Comparison of ENCODE assay signal across 23 cellular contexts in genomic region chr1:2000432-2000831, GRCh38. TPM values are rescaled to one million over a fixed set of nuclear protein-coding genes. Genes with fewer than 3 reads are reported as not detected.
DNase-seq lines count a peak whose midpoint lies in the region; ATAC-seq, FAIRE-seq and TF ChIP-seq lines count a peak whose summit lies in the region.
"Had no signal": no experiment of that assay in that cellular context is flagged by ENCODE, and none has a peak within 500 bp of the region (broad histone marks: within the 10 kb centered on the region; RNA-seq: fewer than 3 reads in every experiment).

No MANE protein-coding gene starts in this region.

- peak overlapping the region; percentile 64 for H3K27ac Mint-ChIP-seq in type B pancreatic cell
- H3K27ac Mint-ChIP-seq: CD4-positive, CD25-positive, alpha-beta regulatory T cell; CD8-positive, alpha-beta T cell had no signal

- TF ChIP-seq POLR2A in K562 (conservative IDR thresholded peaks at IDR 0.05) (no peak), erythroblast (IDR thresholded peaks at IDR 0.05; ENCODE audit: low read length) (no peak)

- 8% methylated on average over 7 of the region's 7 CpGs for WGBS in K562 (ENCODE audit: insufficient coverage, low coverage, missing lambda C conversion rate)

- TF ChIP-seq CTCF in HEK293 (tag by site-specific recombination; IDR thresholded peaks at IDR 0.05) = no peak
- no peak for TF ChIP-seq CTCF in K562 (IDR thresholded peaks at IDR 0.05 in 2 of 3, conservative IDR thresholded peaks at IDR 0.05 in 1 of 3; ENCODE audit: insufficient read depth in 2 of 3, low read depth in 1 of 3, low read length in 3 of 3)
- TF ChIP-seq CTCF in type B pancreatic cell (conservative IDR thresholded peaks at IDR 0.05) = no peak

- no peaks in the 10 kb centered on the region for H3K36me3 Mint-ChIP-seq in type B pancreatic cell
- H3K36me3 Mint-ChIP-seq: CD4-positive, CD25-positive, alpha-beta regulatory T cell; CD8-positive, alpha-beta T cell had no signal

- TF ChIP-seq RAD21 in K562 (CRISPR knock-in tag; conservative IDR thresholded peaks at IDR 0.05 in 1 of 2, IDR thresholded peaks at IDR 0.05 in 1 of 2) = no peak

- DNase-seq in K562 (ENCODE audit: extremely low read depth in 1 of 4, low spot score in 3 of 4) = no peak
- DNase-seq in type B pancreatic cell (ENCODE audit: extremely low spot score, unreplicated experiment) = no peak
- no peak for DNase-seq in erythroblast (lab: John Stamatoyannopoulos, UW)
- no peak for DNase-seq in Karpas-422
- DNase-seq: C1 segment of cervical spinal cord; CD4-positive, CD25-positive, alpha-beta regulatory T cell; CD8-positive, alpha-beta T cell; DMS 273 treated with DMSO at 0.1 percent for 48 hours; DMS79; EL; GDM1; GM23248; H7; HCEC 1CT had no signal

- H3K27me3 ChIP-seq in K562 (ENCODE audit: control insufficient read depth in 2 of 2, insufficient read depth in 2 of 2, low read length in 2 of 2) (peaks cover 23 to 48% of the 10 kb centered on the region in 2 experiments), Karpas-422 (ENCODE audit: low read length) (no peaks in the 10 kb centered on the region)

- peaks cover 17% of the 10 kb centered on the region for H3K27me3 Mint-ChIP-seq in type B pancreatic cell

- ATAC-seq in K562 (no peak), GM19351 (IDR thresholded peaks at IDR 0.05; ENCODE audit: unreplicated experiment) (no peak)
- ATAC-seq: CD8-positive, alpha-beta T cell had no signal

- H3K4me2 ChIP-seq in K562 (ENCODE audit: insufficient read depth, low read length) (no peak overlapping the region), Karpas-422 (ENCODE audit: low read depth, low read length, poor library complexity, severe bottlenecking) (no peak overlapping the region)

- intact Hi-C loops in K562 (cut with micrococcal nuclease) = no loop called here

- H3K4me3 Mint-ChIP-seq in type B pancreatic cell = no peak overlapping the region
- H3K4me3 Mint-ChIP-seq: CD4-positive, CD25-positive, alpha-beta regulatory T cell; CD8-positive, alpha-beta T cell had no signal

- in situ Hi-C loops in K562 (cut with MboI) = no loop called here

- no TSS peak for BruUV-seq in K562 (replicated peaks; lab: Mats Ljungman, UMichigan)

- no peaks in the 10 kb centered on the region for H3K9me1 ChIP-seq in K562 (ENCODE audit: control insufficient read depth, insufficient read depth, low read length)

- H3K4me3 ChIP-seq in HEK293 (ENCODE audit: low read depth, low read length) = no peak overlapping the region
- no peak overlapping the region for H3K4me3 ChIP-seq in K562
- H3K4me3 ChIP-seq in Karpas-422 (ENCODE audit: low read length) = no peak overlapping the region
- H3K4me3 ChIP-seq: GM23248 had no signal

- H2AFZ ChIP-seq in K562 (ENCODE audit: low read depth, low read length) = no peak overlapping the region
- no peak overlapping the region for H2AFZ ChIP-seq in Karpas-422 (ENCODE audit: low read length)
- H2AFZ ChIP-seq: GM23248 had no signal

- H3K36me3 ChIP-seq in HEK293 (ENCODE audit: control insufficient read depth in 2 of 2, insufficient read depth in 1 of 2, low read length in 2 of 2) (no peaks in the 10 kb centered on the region), K562 (ENCODE audit: control insufficient read depth, insufficient read depth, low read length) (no peaks in the 10 kb centered on the region), Karpas-422 (ENCODE audit: insufficient read depth, low read length) (no peaks in the 10 kb centered on the region)

- no peaks in the 10 kb centered on the region for H4K20me1 ChIP-seq in K562 (replicated peaks; ENCODE audit: control insufficient read depth, insufficient read depth, low read length)
- H4K20me1 ChIP-seq in Karpas-422 (ENCODE audit: insufficient read depth, low read depth, low read length) = no peaks in the 10 kb centered on the region

- H3K9ac ChIP-seq in K562 (ENCODE audit: insufficient read depth in 1 of 2, low read depth in 2 of 2, low read length in 2 of 2) (no peak overlapping the region), Karpas-422 (ENCODE audit: low read length) (no peak overlapping the region)
- H3K9ac ChIP-seq: GM23248 had no signal

- POLR2A ChIA-PET in HEK293 (lab: Yijun Ruan, JAX) = no interaction called here
- POLR2A ChIA-PET in K562 (lab: Yijun Ruan, JAX) = interaction anchor here (0.6 to 2.4 kb wide), 4 partner anchors 11 to 916 kb away, joined by 3 to 11 read pairs (median 3); no protein-coding TSS in a partner anchor

- no peak for FAIRE-seq in K562 (lab: Jason Lieb, UNC)
- FAIRE-seq: D721Med, GM12891, GM18507, H1 had no signal

- CTCF ChIA-PET in HEK293 (lab: Yijun Ruan, JAX) (interaction anchor here (1.4 kb wide), 1 partner anchor 44 kb away, joined by 7 read pairs; no protein-coding TSS in a partner anchor), K562 (lab: Yijun Ruan, JAX; ENCODE audit: low intra/inter-chr PET ratio) (no interaction called here)

- no peak for TF ChIP-seq EP300 in K562 (IDR thresholded peaks at IDR 0.05; ENCODE audit: low read length)

- peaks cover 5% of the 10 kb centered on the region for H3K9me3 Mint-ChIP-seq in type B pancreatic cell
- H3K9me3 Mint-ChIP-seq: CD8-positive, alpha-beta T cell had no signal

- H3K4me1 ChIP-seq in HEK293 (ENCODE audit: control insufficient read depth, insufficient read depth, low read length) = no peaks in the 10 kb centered on the region
- H3K4me1 ChIP-seq in K562 (replicated peaks in 1 of 2; ENCODE audit: control insufficient read depth in 2 of 2, insufficient read depth in 2 of 2, low read length in 2 of 2) = peaks cover 11 to 12% of the 10 kb centered on the region in 2 experiments
- no peaks in the 10 kb centered on the region for H3K4me1 ChIP-seq in Karpas-422 (ENCODE audit: low read length)

- H3K9me3 ChIP-seq in HEK293 (ENCODE audit: control insufficient read depth, insufficient read depth, low read depth, low read length) = no peaks in the 10 kb centered on the region
- H3K9me3 ChIP-seq in K562 (replicated peaks; ENCODE audit: control insufficient read depth, insufficient read depth, low read depth, low read length) = no peaks in the 10 kb centered on the region
- no peaks in the 10 kb centered on the region for H3K9me3 ChIP-seq in Karpas-422 (ENCODE audit: low read length)

- H3K27ac ChIP-seq in HEK293 (ENCODE audit: extremely low read depth, low read depth, low read length) = no peak overlapping the region
- H3K27ac ChIP-seq in K562 (ENCODE audit: extremely low read depth, low read depth, low read length) = no peak overlapping the region
- H3K27ac ChIP-seq in Karpas-422 (ENCODE audit: low read length) = no peak overlapping the region
- H3K27ac ChIP-seq: GM23248 had no signal

- no peaks in the 10 kb centered on the region for H3K9me2 ChIP-seq in Karpas-422 (replicated peaks; ENCODE audit: insufficient read depth, low read length)

- H3K79me2 ChIP-seq in K562 (ENCODE audit: control insufficient read depth, insufficient read depth, low read length) (no peaks in the 10 kb centered on the region), Karpas-422 (ENCODE audit: low read length) (no peaks in the 10 kb centered on the region)

- peaks cover 14% of the 10 kb centered on the region for H3K4me1 Mint-ChIP-seq in type B pancreatic cell (ENCODE audit: unreplicated experiment)

RNA-seq across cellular contexts. Expression of gene CFAP74, which starts 3.2 kb away (rescaled TPM):
- total RNA-seq in K562 (2011; cell fraction: chromatin; rRNA removed; ENCODE audit: low replicate concordance) = not detected in 2 replicates
- not detected in 2 replicates for total RNA-seq in K562 (2011; cell fraction: nucleolus; rRNA removed)
- not detected in 2 replicates for total RNA-seq in K562 (2011; cell fraction: nucleoplasm; rRNA removed)
- total RNA-seq in K562 (2014; rRNA removed) (0.04 and 0.05 TPM in 2 replicates), K562 (2014; rRNA removed; fragmentation: Illumina TruSeq; extraction: Trizol) (0.15 and 0.41 TPM in 2 replicates), K562 (2015; rRNA removed; fragmentation: Illumina TruSeq; extraction: Trizol) (0.08 TPM in 1 of 2 replicates, not detected in the other), K562 (2021) (not detected in 2 replicates), type B pancreatic cell (ENCODE audit: low replicate concordance) (0.76 and 1.5 TPM in 2 replicates)
- polyA plus RNA-seq in K562 (2011; rRNA removed) (not detected in 2 replicates), K562 (2014; fragmentation: Illumina TruSeq; extraction: Trizol) (not detected in 2 replicates), K562 (2014; fragmentation: Nextera tagmentation; extraction: Ambion mirVana) (not detected), K562 (2014; rRNA removed) (0.03 and 0.04 TPM in 2 replicates)
- polyA plus RNA-seq in K562 (2011; cell fraction: cytosol; rRNA removed) = not detected in 2 replicates
- polyA plus RNA-seq in K562 (2011; cell fraction: nucleus; rRNA removed) = not detected in 2 replicates
- 0.05 and 2.2 TPM in 2 replicates for polyA plus RNA-seq in K562 (2012)
- polyA minus RNA-seq in K562 (2011; rRNA and poly(A)+ RNA removed) = not detected in 2 replicates
- not detected in 2 replicates for polyA minus RNA-seq in K562 (2011; cell fraction: cytosol; rRNA and poly(A)+ RNA removed)
- not detected in 2 replicates for polyA minus RNA-seq in K562 (2011; cell fraction: nucleus; rRNA and poly(A)+ RNA removed)
- total RNA-seq in Karpas-422 (2014; rRNA removed; shearing (Covaris generic); ENCODE audit: low replicate concordance) = not detected in 2 replicates
- total RNA-seq: A172; A673; CD4-positive, CD25-positive, alpha-beta regulatory T cell; CD8-positive, alpha-beta T cell; GM23248; H7 had no signal
- polyA plus RNA-seq: BJ; CD4-positive, CD25-positive, alpha-beta regulatory T cell; GM23248 had no signal

RNA-seq across cellular contexts. Expression of gene GABRD, which starts 18.7 kb away (rescaled TPM):
- not detected in 2 replicates for total RNA-seq in K562 (2011; cell fraction: chromatin; rRNA removed; ENCODE audit: low replicate concordance)
- not detected in 2 replicates for total RNA-seq in K562 (2011; cell fraction: nucleolus; rRNA removed)
- not detected in 2 replicates for total RNA-seq in K562 (2011; cell fraction: nucleoplasm; rRNA removed)
- total RNA-seq in K562 (2014; rRNA removed) (not detected in 2 replicates), K562 (2014; rRNA removed; fragmentation: Illumina TruSeq; extraction: Trizol) (0.07 TPM in 1 of 2 replicates, not detected in the other), K562 (2015; rRNA removed; fragmentation: Illumina TruSeq; extraction: Trizol) (not detected in 2 replicates), K562 (2021) (not detected in 2 replicates), type B pancreatic cell (ENCODE audit: low replicate concordance) (0.43 and 2.0 TPM in 2 replicates)
- polyA plus RNA-seq in K562 (2011; rRNA removed) (not detected in 2 replicates), K562 (2014; fragmentation: Illumina TruSeq; extraction: Trizol) (not detected in 2 replicates), K562 (2014; fragmentation: Nextera tagmentation; extraction: Ambion mirVana) (not detected), K562 (2014; rRNA removed) (not detected in 2 replicates)
- polyA plus RNA-seq in K562 (2011; cell fraction: cytosol; rRNA removed) = not detected in 2 replicates
- polyA plus RNA-seq in K562 (2011; cell fraction: nucleus; rRNA removed) = not detected in 2 replicates
- 0.04 and 0.07 TPM in 2 replicates for polyA plus RNA-seq in K562 (2012)
- polyA minus RNA-seq in K562 (2011; rRNA and poly(A)+ RNA removed) = not detected in 2 replicates
- not detected in 2 replicates for polyA minus RNA-seq in K562 (2011; cell fraction: cytosol; rRNA and poly(A)+ RNA removed)
- polyA minus RNA-seq in K562 (2011; cell fraction: nucleus; rRNA and poly(A)+ RNA removed) = not detected in 2 replicates
- not detected in 2 replicates for total RNA-seq in Karpas-422 (2014; rRNA removed; shearing (Covaris generic); ENCODE audit: low replicate concordance)
- total RNA-seq: A673, GM23248 had no signal
- polyA plus RNA-seq: BJ; CD4-positive, CD25-positive, alpha-beta regulatory T cell; GM23248 had no signal

RNA-seq across cellular contexts. Expression of gene PRKCZ, which starts 49.8 kb away (rescaled TPM):
- 5.9 and 8.3 TPM in 2 replicates for total RNA-seq in K562 (2011; cell fraction: chromatin; rRNA removed; ENCODE audit: low replicate concordance)
- 4.3 and 5.5 TPM in 2 replicates for total RNA-seq in K562 (2011; cell fraction: nucleolus; rRNA removed)
- 4.7 and 5.4 TPM in 2 replicates for total RNA-seq in K562 (2011; cell fraction: nucleoplasm; rRNA removed)
- total RNA-seq in K562 (2014; rRNA removed) (1.6 and 2.3 TPM in 2 replicates), K562 (2014; rRNA removed; fragmentation: Illumina TruSeq; extraction: Trizol) (0.45 and 0.84 TPM in 2 replicates), K562 (2015; rRNA removed; fragmentation: Illumina TruSeq; extraction: Trizol) (0.69 and 0.83 TPM in 2 replicates), K562 (2021) (3.1 and 3.5 TPM in 2 replicates), type B pancreatic cell (ENCODE audit: low replicate concordance) (33.2 and 64.4 TPM in 2 replicates)
- polyA plus RNA-seq in K562 (2011; rRNA removed) (1.7 and 1.9 TPM in 2 replicates), K562 (2014; fragmentation: Illumina TruSeq; extraction: Trizol) (1.3 TPM in 2 replicates), K562 (2014; fragmentation: Nextera tagmentation; extraction: Ambion mirVana) (under 1 TPM; 0.07 to 0.25 TPM), K562 (2014; rRNA removed) (2.3 and 2.9 TPM in 2 replicates)
- polyA plus RNA-seq in K562 (2011; cell fraction: cytosol; rRNA removed) = 0.87 and 2.2 TPM in 2 replicates
- 5.3 and 9.5 TPM in 2 replicates for polyA plus RNA-seq in K562 (2011; cell fraction: nucleus; rRNA removed)
- 1.2 and 4.5 TPM in 2 replicates for polyA plus RNA-seq in K562 (2012)
- polyA minus RNA-seq in K562 (2011; rRNA and poly(A)+ RNA removed) = 0.60 and 1.4 TPM in 2 replicates
- polyA minus RNA-seq in K562 (2011; cell fraction: cytosol; rRNA and poly(A)+ RNA removed) = 1.5 and 1.8 TPM in 2 replicates
- 0.81 and 1.7 TPM in 2 replicates for polyA minus RNA-seq in K562 (2011; cell fraction: nucleus; rRNA and poly(A)+ RNA removed)
- not detected in 2 replicates for total RNA-seq in Karpas-422 (2014; rRNA removed; shearing (Covaris generic); ENCODE audit: low replicate concordance)
